In the genomic region with DNA sequence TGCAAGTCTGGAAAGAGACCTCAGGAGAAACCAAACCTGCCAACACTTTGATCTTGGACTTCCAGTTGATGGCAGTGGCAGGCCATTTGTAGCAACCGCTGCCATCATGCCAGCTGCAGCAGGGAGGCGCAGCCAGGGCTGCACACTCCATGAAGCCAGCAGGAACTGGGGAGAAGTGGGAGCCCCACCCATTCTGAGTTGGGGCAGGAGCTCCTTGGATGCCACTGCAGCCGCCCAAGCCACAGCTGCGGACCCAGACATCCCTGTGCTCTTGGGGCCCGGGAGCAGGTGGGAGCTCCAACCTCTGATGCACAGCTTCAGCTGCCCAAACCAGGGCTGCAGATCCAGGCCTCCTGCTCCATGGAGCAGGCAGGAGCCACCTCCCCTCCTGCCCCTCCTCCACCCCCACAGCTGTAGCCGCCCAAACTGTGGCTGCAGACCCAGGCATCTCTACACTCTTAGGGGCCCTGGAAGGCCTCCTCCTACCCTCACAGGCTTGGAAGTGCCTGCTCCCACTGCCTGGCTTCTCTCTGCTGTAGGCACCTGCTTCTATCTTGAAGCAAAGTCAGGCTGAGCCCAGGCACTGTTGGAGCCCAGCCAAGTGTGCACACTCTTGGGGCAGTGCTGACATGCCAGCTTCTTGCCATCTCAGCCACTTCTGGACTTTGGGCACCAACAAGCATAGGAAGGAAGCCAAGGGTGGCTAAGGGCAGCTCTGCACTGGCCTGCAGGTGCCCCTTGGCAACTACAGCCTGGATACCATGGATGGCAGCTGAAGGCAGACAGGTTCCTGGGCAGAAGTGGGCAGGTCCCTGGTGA, we compare ENCODE assay signal across 12 cellular contexts. TPM values are rescaled to one million over a fixed set of nuclear protein-coding genes. Genes with fewer than 3 reads are reported as not detected.
DNase-seq lines count a peak whose midpoint lies in the region; TF ChIP-seq lines count a peak whose summit lies in the region.
"Had no signal": no experiment of that assay in that cellular context is flagged by ENCODE, and none has a peak within 500 bp of the region (broad histone marks: within the 10 kb centered on the region; RNA-seq: fewer than 3 reads in every experiment).

No MANE protein-coding gene starts in this region.

- TF ChIP-seq CTCF in LNCAP (IDR thresholded peaks at IDR 0.05) (peak; percentile 37; the same call in 1 of the 2 replicates), choroid plexus epithelial cell (conservative IDR thresholded peaks at IDR 0.05; ENCODE audit: low read depth, low read length) (peak; percentile 46)

- H3K4me3 ChIP-seq in choroid plexus epithelial cell (ENCODE audit: low read depth, low read length), result no peak overlapping the region
- H3K4me3 ChIP-seq: vagina had no signal

- peak; percentile 40 for DNase-seq in Daoy (ENCODE audit: low read depth)
- peak; percentile 35 for DNase-seq in choroid plexus epithelial cell (ENCODE audit: low read depth)
- peak; percentile 72 for DNase-seq in mucosa of gallbladder (ENCODE audit: low spot score)
- DNase-seq in activated gamma-delta T cell (lab: John Stamatoyannopoulos, UW), result no peak
- DNase-seq in NCI-H2107 treated with DMSO at 0.1 percent for 48 hours (lab: John Stamatoyannopoulos, UW; ENCODE audit: unreplicated experiment), result no peak
- DNase-seq in AG08395 (ENCODE audit: low spot score), result no peak
- DNase-seq: activated CD8-positive, alpha-beta memory T cell treated with anti-CD3 and anti-CD28 coated beads, Interleukin-2, amount 10 ng/mL, durations not matched to agents 7 days and 5 days; amniotic stem cell; NCI-H2029 treated with DMSO at 0.1 percent for 48 hours had no signal

RNA-seq across cellular contexts. Expression of gene DISP1, which starts 20.0 kb away (rescaled TPM):
- 3.5 and 7.3 TPM in 2 replicates for total RNA-seq in Daoy (2014; rRNA removed; shearing (Covaris generic))
- 27.4 TPM for total RNA-seq in mucosa of gallbladder

RNA-seq across cellular contexts. Expression of gene FAM177B, which starts 57.9 kb away (rescaled TPM):
- not detected in 2 replicates for total RNA-seq in Daoy (2014; rRNA removed; shearing (Covaris generic))
- 36.8 TPM for total RNA-seq in mucosa of gallbladder
- total RNA-seq: posterior vena cava, vagina had no signal

Comparison
In these comparisons a context has a peak if more than half of its experiments do, and no peak if none do; other contexts are left out.
1. DNase-seq: peak in Daoy (single experiment), choroid plexus epithelial cell (single experiment) and mucosa of gallbladder (single experiment); none in activated gamma-delta T cell (single experiment), NCI-H2107 treated with DMSO at 0.1 percent for 48 hours (single experiment) and AG08395 (single experiment).
2. RNA of gene FAM177B, which starts 57.9 kb away (total RNA-seq): 36.8 TPM in mucosa of gallbladder (single experiment); not detected in Daoy; every median in the first group is over 10 times any median in the second.